Comparison of ENCODE assay signal across 2 cellular contexts in the genomic region with DNA sequence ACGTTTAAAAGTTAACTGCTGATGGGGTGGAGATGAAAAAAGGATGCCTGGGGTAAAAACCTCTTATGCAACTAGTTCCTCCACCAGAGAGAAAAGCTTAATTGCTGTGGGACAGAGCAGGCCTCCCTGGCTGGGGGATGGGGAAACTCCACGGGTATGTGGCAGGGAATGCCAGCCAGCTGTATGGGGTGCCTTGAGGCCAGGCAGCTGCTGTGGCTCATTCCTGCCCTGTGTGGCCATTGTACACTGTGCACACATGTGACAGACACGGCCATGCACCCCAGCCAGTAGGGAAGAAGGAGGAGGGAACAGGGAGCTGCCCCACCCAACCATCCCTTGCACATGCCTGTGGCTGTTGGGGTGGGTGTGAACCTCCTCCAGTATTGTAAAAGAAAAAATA.
TF ChIP-seq lines count a peak whose summit lies in the region.

No MANE protein-coding gene starts in this region.

TF ChIP-seq in HepG2, 621 proteins besides CTCF, POLR2A, EP300 and RAD21 (continued from another document):
- no peak for TF ChIP-seq JDP2 (CRISPR knock-in tag; IDR thresholded peaks at IDR 0.05; ENCODE audit: borderline replicate concordance)
- TF ChIP-seq RBM39 (IDR thresholded peaks at IDR 0.05; ENCODE audit: low read depth, low read length, poor library complexity, severe bottlenecking) = no peak
- no peak for TF ChIP-seq LCORL (IDR thresholded peaks at IDR 0.05)
- TF ChIP-seq LCORL (CRISPR knock-in tag; IDR thresholded peaks at IDR 0.05) = no peak
- no peak for TF ChIP-seq STAG1 (CRISPR knock-in tag; IDR thresholded peaks at IDR 0.05)
- no peak for TF ChIP-seq TP53 (CRISPR knock-in tag; conservative IDR thresholded peaks at IDR 0.05)
- TF ChIP-seq IKZF5 (CRISPR knock-in tag; IDR thresholded peaks at IDR 0.05) = no peak

TF ChIP-seq in liver, 16 proteins besides CTCF, POLR2A, EP300 and RAD21 (continued from another document):
- TF ChIP-seq FOXA1 (IDR thresholded peaks at IDR 0.05) = no peak
- TF ChIP-seq RXRA (IDR thresholded peaks at IDR 0.05) = no peak
- no peak for TF ChIP-seq ATF3 (IDR thresholded peaks at IDR 0.05)
- TF ChIP-seq JUND (IDR thresholded peaks at IDR 0.05) = no peak
- no peak for TF ChIP-seq MAX (IDR thresholded peaks at IDR 0.05)
- TF ChIP-seq HNF4G (IDR thresholded peaks at IDR 0.05) = no peak
- TF ChIP-seq TAF1 (conservative IDR thresholded peaks at IDR 0.05) = no peak
- TF ChIP-seq, protein P1, sequence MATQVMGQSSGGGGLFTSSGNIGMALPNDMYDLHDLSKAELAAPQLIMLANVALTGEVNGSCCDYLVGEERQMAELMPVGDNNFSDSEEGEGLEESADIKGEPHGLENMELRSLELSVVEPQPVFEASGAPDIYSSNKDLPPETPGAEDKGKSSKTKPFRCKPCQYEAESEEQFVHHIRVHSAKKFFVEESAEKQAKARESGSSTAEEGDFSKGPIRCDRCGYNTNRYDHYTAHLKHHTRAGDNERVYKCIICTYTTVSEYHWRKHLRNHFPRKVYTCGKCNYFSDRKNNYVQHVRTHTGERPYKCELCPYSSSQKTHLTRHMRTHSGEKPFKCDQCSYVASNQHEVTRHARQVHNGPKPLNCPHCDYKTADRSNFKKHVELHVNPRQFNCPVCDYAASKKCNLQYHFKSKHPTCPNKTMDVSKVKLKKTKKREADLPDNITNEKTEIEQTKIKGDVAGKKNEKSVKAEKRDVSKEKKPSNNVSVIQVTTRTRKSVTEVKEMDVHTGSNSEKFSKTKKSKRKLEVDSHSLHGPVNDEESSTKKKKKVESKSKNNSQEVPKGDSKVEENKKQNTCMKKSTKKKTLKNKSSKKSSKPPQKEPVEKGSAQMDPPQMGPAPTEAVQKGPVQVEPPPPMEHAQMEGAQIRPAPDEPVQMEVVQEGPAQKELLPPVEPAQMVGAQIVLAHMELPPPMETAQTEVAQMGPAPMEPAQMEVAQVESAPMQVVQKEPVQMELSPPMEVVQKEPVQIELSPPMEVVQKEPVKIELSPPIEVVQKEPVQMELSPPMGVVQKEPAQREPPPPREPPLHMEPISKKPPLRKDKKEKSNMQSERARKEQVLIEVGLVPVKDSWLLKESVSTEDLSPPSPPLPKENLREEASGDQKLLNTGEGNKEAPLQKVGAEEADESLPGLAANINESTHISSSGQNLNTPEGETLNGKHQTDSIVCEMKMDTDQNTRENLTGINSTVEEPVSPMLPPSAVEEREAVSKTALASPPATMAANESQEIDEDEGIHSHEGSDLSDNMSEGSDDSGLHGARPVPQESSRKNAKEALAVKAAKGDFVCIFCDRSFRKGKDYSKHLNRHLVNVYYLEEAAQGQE (IDR thresholded peaks at IDR 0.05) = no peak
